Comparison of ENCODE assay signal across 1 cellular context in genomic region chr11:78576549-78577097, GRCh38.
TF ChIP-seq lines count a peak whose summit lies in the region.

No MANE protein-coding gene starts in this region.

TF ChIP-seq in GM23338, 12 proteins besides CTCF, POLR2A, EP300 and RAD21 (continued from another document):
- TF ChIP-seq, protein P1, sequence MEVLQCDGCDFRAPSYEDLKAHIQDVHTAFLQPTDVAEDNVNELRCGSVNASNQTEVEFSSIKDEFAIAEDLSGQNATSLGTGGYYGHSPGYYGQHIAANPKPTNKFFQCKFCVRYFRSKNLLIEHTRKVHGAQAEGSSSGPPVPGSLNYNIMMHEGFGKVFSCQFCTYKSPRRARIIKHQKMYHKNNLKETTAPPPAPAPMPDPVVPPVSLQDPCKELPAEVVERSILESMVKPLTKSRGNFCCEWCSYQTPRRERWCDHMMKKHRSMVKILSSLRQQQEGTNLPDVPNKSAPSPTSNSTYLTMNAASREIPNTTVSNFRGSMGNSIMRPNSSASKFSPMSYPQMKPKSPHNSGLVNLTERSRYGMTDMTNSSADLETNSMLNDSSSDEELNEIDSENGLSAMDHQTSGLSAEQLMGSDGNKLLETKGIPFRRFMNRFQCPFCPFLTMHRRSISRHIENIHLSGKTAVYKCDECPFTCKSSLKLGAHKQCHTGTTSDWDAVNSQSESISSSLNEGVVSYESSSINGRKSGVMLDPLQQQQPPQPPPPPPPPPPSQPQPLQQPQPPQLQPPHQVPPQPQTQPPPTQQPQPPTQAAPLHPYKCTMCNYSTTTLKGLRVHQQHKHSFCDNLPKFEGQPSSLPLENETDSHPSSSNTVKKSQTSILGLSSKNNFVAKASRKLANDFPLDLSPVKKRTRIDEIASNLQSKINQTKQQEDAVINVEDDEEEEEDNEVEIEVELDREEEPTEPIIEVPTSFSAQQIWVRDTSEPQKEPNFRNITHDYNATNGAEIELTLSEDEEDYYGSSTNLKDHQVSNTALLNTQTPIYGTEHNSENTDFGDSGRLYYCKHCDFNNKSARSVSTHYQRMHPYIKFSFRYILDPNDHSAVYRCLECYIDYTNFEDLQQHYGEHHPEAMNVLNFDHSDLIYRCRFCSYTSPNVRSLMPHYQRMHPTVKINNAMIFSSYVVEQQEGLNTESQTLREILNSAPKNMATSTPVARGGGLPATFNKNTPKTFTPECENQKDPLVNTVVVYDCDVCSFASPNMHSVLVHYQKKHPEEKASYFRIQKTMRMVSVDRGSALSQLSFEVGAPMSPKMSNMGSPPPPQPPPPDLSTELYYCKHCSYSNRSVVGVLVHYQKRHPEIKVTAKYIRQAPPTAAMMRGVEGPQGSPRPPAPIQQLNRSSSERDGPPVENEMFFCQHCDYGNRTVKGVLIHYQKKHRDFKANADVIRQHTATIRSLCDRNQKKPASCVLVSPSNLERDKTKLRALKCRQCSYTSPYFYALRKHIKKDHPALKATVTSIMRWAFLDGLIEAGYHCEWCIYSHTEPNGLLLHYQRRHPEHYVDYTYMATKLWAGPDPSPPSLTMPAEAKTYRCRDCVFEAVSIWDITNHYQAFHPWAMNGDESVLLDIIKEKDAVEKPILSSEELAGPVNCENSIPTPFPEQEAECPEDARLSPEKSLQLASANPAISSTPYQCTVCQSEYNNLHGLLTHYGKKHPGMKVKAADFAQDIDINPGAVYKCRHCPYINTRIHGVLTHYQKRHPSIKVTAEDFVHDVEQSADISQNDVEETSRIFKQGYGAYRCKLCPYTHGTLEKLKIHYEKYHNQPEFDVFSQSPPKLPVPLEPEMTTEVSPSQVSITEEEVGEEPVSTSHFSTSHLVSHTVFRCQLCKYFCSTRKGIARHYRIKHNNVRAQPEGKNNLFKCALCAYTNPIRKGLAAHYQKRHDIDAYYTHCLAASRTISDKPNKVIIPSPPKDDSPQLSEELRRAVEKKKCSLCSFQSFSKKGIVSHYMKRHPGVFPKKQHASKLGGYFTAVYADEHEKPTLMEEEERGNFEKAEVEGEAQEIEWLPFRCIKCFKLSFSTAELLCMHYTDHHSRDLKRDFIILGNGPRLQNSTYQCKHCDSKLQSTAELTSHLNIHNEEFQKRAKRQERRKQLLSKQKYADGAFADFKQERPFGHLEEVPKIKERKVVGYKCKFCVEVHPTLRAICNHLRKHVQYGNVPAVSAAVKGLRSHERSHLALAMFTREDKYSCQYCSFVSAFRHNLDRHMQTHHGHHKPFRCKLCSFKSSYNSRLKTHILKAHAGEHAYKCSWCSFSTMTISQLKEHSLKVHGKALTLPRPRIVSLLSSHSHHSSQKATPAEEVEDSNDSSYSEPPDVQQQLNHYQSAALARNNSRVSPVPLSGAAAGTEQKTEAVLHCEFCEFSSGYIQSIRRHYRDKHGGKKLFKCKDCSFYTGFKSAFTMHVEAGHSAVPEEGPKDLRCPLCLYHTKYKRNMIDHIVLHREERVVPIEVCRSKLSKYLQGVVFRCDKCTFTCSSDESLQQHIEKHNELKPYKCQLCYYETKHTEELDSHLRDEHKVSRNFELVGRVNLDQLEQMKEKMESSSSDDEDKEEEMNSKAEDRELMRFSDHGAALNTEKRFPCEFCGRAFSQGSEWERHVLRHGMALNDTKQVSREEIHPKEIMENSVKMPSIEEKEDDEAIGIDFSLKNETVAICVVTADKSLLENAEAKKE (CRISPR knock-in tag; IDR thresholded peaks at IDR 0.05) = no peak
- TF ChIP-seq ETS1 (IDR thresholded peaks at IDR 0.05) (no peak), NANOG (IDR thresholded peaks at IDR 0.05; ENCODE audit: borderline replicate concordance) (no peak), STAT1 (IDR thresholded peaks at IDR 0.05; ENCODE audit: unreplicated experiment) (no peak), EZH2 (IDR thresholded peaks at IDR 0.05; ENCODE audit: low read depth, unreplicated experiment) (no peak), POLR2AphosphoS5 (IDR thresholded peaks at IDR 0.05; ENCODE audit: low read depth) (no peak), CREB1 (CRISPR knock-in tag; IDR thresholded peaks at IDR 0.05; ENCODE audit: low read depth) (no peak), ZNF114 (CRISPR knock-in tag; IDR thresholded peaks at IDR 0.05) (no peak), ZNF331 (CRISPR knock-in tag; IDR thresholded peaks at IDR 0.05; ENCODE audit: low read depth) (no peak)
- TF ChIP-seq, protein P2, sequence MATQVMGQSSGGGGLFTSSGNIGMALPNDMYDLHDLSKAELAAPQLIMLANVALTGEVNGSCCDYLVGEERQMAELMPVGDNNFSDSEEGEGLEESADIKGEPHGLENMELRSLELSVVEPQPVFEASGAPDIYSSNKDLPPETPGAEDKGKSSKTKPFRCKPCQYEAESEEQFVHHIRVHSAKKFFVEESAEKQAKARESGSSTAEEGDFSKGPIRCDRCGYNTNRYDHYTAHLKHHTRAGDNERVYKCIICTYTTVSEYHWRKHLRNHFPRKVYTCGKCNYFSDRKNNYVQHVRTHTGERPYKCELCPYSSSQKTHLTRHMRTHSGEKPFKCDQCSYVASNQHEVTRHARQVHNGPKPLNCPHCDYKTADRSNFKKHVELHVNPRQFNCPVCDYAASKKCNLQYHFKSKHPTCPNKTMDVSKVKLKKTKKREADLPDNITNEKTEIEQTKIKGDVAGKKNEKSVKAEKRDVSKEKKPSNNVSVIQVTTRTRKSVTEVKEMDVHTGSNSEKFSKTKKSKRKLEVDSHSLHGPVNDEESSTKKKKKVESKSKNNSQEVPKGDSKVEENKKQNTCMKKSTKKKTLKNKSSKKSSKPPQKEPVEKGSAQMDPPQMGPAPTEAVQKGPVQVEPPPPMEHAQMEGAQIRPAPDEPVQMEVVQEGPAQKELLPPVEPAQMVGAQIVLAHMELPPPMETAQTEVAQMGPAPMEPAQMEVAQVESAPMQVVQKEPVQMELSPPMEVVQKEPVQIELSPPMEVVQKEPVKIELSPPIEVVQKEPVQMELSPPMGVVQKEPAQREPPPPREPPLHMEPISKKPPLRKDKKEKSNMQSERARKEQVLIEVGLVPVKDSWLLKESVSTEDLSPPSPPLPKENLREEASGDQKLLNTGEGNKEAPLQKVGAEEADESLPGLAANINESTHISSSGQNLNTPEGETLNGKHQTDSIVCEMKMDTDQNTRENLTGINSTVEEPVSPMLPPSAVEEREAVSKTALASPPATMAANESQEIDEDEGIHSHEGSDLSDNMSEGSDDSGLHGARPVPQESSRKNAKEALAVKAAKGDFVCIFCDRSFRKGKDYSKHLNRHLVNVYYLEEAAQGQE (IDR thresholded peaks at IDR 0.05; ENCODE audit: unreplicated experiment) = no peak
TF ChIP-seq in GM23338: peak in this region for 0.
